In genomic region chr6:151481752-151482151, GRCh38 we compare ENCODE assay signal across 15 cellular contexts. TPM values are rescaled to one million over a fixed set of nuclear protein-coding genes. Genes with fewer than 3 reads are reported as not detected.
A peak's percentile ranks its signal among the peaks of the same experiment; 100 is the strongest.
DNase-seq lines count a peak whose midpoint lies in the region; ATAC-seq and TF ChIP-seq lines count a peak whose summit lies in the region.
"Had no signal": no experiment of that assay in that cellular context is flagged by ENCODE, and none has a peak within 500 bp of the region (broad histone marks: within the 10 kb centered on the region; RNA-seq: fewer than 3 reads in every experiment).

No MANE protein-coding gene starts in this region.

- no peak for TF ChIP-seq EP300 in esophagus muscularis mucosa (IDR thresholded peaks at IDR 0.05)

- peak overlapping the region; percentile 58 for H3K27ac Mint-ChIP-seq in activated naive CD4-positive, alpha-beta T cell treated with anti-CD3 and anti-CD28 coated beads, Interleukin-2, amount 10 ng/mL, durations not matched to agents 7 days and 5 days
- no peak overlapping the region for H3K27ac Mint-ChIP-seq in activated naive CD4-positive, alpha-beta T cell treated with anti-CD3 and anti-CD28 coated beads for 36 hours
- peak overlapping the region; percentile 59 to 85 for H3K27ac Mint-ChIP-seq in effector memory CD8-positive, alpha-beta T cell
- H3K27ac Mint-ChIP-seq: H9 had no signal

- H3K36me3 Mint-ChIP-seq in activated naive CD4-positive, alpha-beta T cell treated with anti-CD3 and anti-CD28 coated beads, Interleukin-2, amount 10 ng/mL, durations not matched to agents 7 days and 5 days = no peaks in the 10 kb centered on the region
- H3K36me3 Mint-ChIP-seq in activated naive CD4-positive, alpha-beta T cell treated with anti-CD3 and anti-CD28 coated beads for 36 hours (ENCODE audit: low read depth) = no peaks in the 10 kb centered on the region
- no peaks in the 10 kb centered on the region for H3K36me3 Mint-ChIP-seq in effector memory CD8-positive, alpha-beta T cell (ENCODE audit: insufficient read depth)

- no TSS peak for BruUV-seq in OCI-LY7 (replicated peaks; lab: Mats Ljungman, UMichigan)

- DNase-seq in activated naive CD4-positive, alpha-beta T cell treated with anti-CD3 and anti-CD28 coated beads, Interleukin-2, amount 10 ng/mL, durations not matched to agents 7 days and 5 days = no peak
- no peak for DNase-seq in activated naive CD4-positive, alpha-beta T cell treated with anti-CD3 and anti-CD28 coated beads for 36 hours
- DNase-seq in OCI-LY7 (ENCODE audit: low spot score) (peak; percentile 27), thoracic aorta (ENCODE audit: low spot score) (no peak), NCI-H1694 treated with DMSO at 0.1 percent for 48 hours (lab: John Stamatoyannopoulos, UW) (no peak), esophagus muscularis mucosa (ENCODE audit: extremely low spot score) (no peak)
- no peak for DNase-seq in effector memory CD8-positive, alpha-beta T cell
- DNase-seq in activated CD4-positive, alpha-beta T cell treated with anti-CD3 and anti-CD28 coated beads, Interleukin-2, amount 50 U/mL, for 48 hours = no peak
- DNase-seq: gastrocnemius medialis; GDM1; H9; NCI-H2227 treated with DMSO at 0.1 percent for 48 hours; stimulated activated CD4-positive, alpha-beta T cell treated with anti-CD3 and anti-CD28 coated beads, Interleukin-1b, Interleukin-23, amount 100 ng/mL, for 48 hours had no signal

- no peaks in the 10 kb centered on the region for H4K20me1 ChIP-seq in OCI-LY7 (ENCODE audit: insufficient read depth, low read length)

- no peak for TF ChIP-seq CTCF in OCI-LY7 (conservative IDR thresholded peaks at IDR 0.05; ENCODE audit: low read length)
- no peak for TF ChIP-seq CTCF in thoracic aorta (IDR thresholded peaks at IDR 0.05)
- no peak for TF ChIP-seq CTCF in esophagus muscularis mucosa (IDR thresholded peaks at IDR 0.05)

- WGBS in esophagus muscularis mucosa = 64% methylated on average over 1 of the region's 1 CpG

- no peaks in the 10 kb centered on the region for H3K79me2 ChIP-seq in OCI-LY7 (ENCODE audit: insufficient read depth, low read depth, low read length)
- H3K79me2 ChIP-seq: parathyroid adenoma had no signal

- no peak overlapping the region for H3K4me3 ChIP-seq in OCI-LY7 (ENCODE audit: low read depth, low read length, poor library complexity, severe bottlenecking)
- H3K4me3 ChIP-seq in thoracic aorta = peak overlapping the region; percentile 25
- H3K4me3 ChIP-seq in esophagus muscularis mucosa = no peak overlapping the region

- H3K9me2 ChIP-seq in OCI-LY7 (ENCODE audit: insufficient read depth, low read length) = no peaks in the 10 kb centered on the region

- H3K27me3 ChIP-seq in thoracic aorta (replicated peaks; ENCODE audit: insufficient read depth) (no peaks in the 10 kb centered on the region), esophagus muscularis mucosa (no peaks in the 10 kb centered on the region)
- H3K27me3 ChIP-seq: gastrocnemius medialis had no signal

- no peak overlapping the region for H3K27ac ChIP-seq in OCI-LY7 (ENCODE audit: low read depth, low read length, poor library complexity, severe bottlenecking)
- H3K27ac ChIP-seq in thoracic aorta = peak overlapping the region in 1 of 2 donors; percentile 2
- H3K27ac ChIP-seq in esophagus muscularis mucosa (replicated peaks in 1 of 4) = no peak overlapping the region
- H3K27ac ChIP-seq: parathyroid adenoma had no signal

- H3K9me3 ChIP-seq in OCI-LY7 (ENCODE audit: low read length) (no peaks in the 10 kb centered on the region), thoracic aorta (no peaks in the 10 kb centered on the region), esophagus muscularis mucosa (no peaks in the 10 kb centered on the region)
- H3K9me3 ChIP-seq: gastrocnemius medialis had no signal

- peaks cover 10% of the 10 kb centered on the region for H3K4me1 ChIP-seq in OCI-LY7 (ENCODE audit: insufficient read depth, low read length, poor library complexity, severe bottlenecking)
- peaks cover 8 to 12% of the 10 kb centered on the region in 2 donors for H3K4me1 ChIP-seq in thoracic aorta (ENCODE audit: control insufficient read depth in 1 of 2, low read depth in 2 of 2)
- H3K4me1 ChIP-seq in esophagus muscularis mucosa = peaks cover 0 to 4% (median 0%) of the 10 kb centered on the region in 4 donors
- H3K4me1 ChIP-seq: gastrocnemius medialis, parathyroid adenoma had no signal

- H2AFZ ChIP-seq in OCI-LY7 (ENCODE audit: low read length) = peak overlapping the region; percentile 94
- H2AFZ ChIP-seq: parathyroid adenoma had no signal

- peak; percentile 42 for ATAC-seq in effector memory CD8-positive, alpha-beta T cell (replicated peaks)
- no peak for ATAC-seq in thoracic aorta (ENCODE audit: insufficient number of reproducible peaks, low FRiP score, low read depth)
- ATAC-seq: gastrocnemius medialis had no signal

- H3K36me3 ChIP-seq in OCI-LY7 (ENCODE audit: insufficient read depth, low read length) = no peaks in the 10 kb centered on the region
- no peaks in the 10 kb centered on the region for H3K36me3 ChIP-seq in thoracic aorta
- H3K36me3 ChIP-seq in esophagus muscularis mucosa = no peaks in the 10 kb centered on the region
- H3K36me3 ChIP-seq: gastrocnemius medialis had no signal

- H3K4me2 ChIP-seq in OCI-LY7 (ENCODE audit: low read length) = peak overlapping the region; percentile 21; the same call in 1 of the 2 replicates

- H3K27me3 Mint-ChIP-seq in activated naive CD4-positive, alpha-beta T cell treated with anti-CD3 and anti-CD28 coated beads, Interleukin-2, amount 10 ng/mL, durations not matched to agents 7 days and 5 days = no peaks in the 10 kb centered on the region
- no peaks in the 10 kb centered on the region for H3K27me3 Mint-ChIP-seq in activated naive CD4-positive, alpha-beta T cell treated with anti-CD3 and anti-CD28 coated beads for 36 hours (ENCODE audit: low read depth)
- H3K27me3 Mint-ChIP-seq in effector memory CD8-positive, alpha-beta T cell = no peaks in the 10 kb centered on the region

- TF ChIP-seq POLR2A in esophagus muscularis mucosa (IDR thresholded peaks at IDR 0.05; ENCODE audit: low read depth) = no peak

- intact Hi-C loops in activated naive CD4-positive, alpha-beta T cell treated with anti-CD3 and anti-CD28 coated beads for 36 hours (cut with micrococcal nuclease) = loop anchor here (1.0 kb wide), 1 partner anchor 29 kb away; the partner anchor contains the start of gene RMND1
- intact Hi-C loops in OCI-LY7 (cut with micrococcal nuclease; ENCODE audit: unreplicated experiment) = no loop called here
- intact Hi-C loops in esophagus muscularis mucosa (cut with DNase I) = no loop called here

- H3K9me3 Mint-ChIP-seq in activated naive CD4-positive, alpha-beta T cell treated with anti-CD3 and anti-CD28 coated beads, Interleukin-2, amount 10 ng/mL, durations not matched to agents 7 days and 5 days = no peaks in the 10 kb centered on the region
- no peaks in the 10 kb centered on the region for H3K9me3 Mint-ChIP-seq in activated naive CD4-positive, alpha-beta T cell treated with anti-CD3 and anti-CD28 coated beads for 36 hours
- H3K9me3 Mint-ChIP-seq in effector memory CD8-positive, alpha-beta T cell = no peaks in the 10 kb centered on the region
- H3K9me3 Mint-ChIP-seq: H9 had no signal

- POLR2A ChIA-PET in OCI-LY7 (lab: Charles Lee) = interaction anchor here (1.0 to 1.4 kb wide), 4 partner anchors 9 to 30 kb away, joined by 3 to 4 read pairs (median 4); partner anchors contain the start of gene RMND1

- no peak overlapping the region for H3K4me3 Mint-ChIP-seq in activated naive CD4-positive, alpha-beta T cell treated with anti-CD3 and anti-CD28 coated beads, Interleukin-2, amount 10 ng/mL, durations not matched to agents 7 days and 5 days
- no peak overlapping the region for H3K4me3 Mint-ChIP-seq in activated naive CD4-positive, alpha-beta T cell treated with anti-CD3 and anti-CD28 coated beads for 36 hours
- peak overlapping the region; percentile 30 to 42 for H3K4me3 Mint-ChIP-seq in effector memory CD8-positive, alpha-beta T cell
- H3K4me3 Mint-ChIP-seq: H9 had no signal

- CTCF ChIA-PET in activated naive CD4-positive, alpha-beta T cell treated with anti-CD3 and anti-CD28 coated beads, Interleukin-2, amount 10 ng/mL, durations not matched to agents 7 days and 5 days (lab: Charles Lee) = interaction anchor here (1.0 kb wide), 1 partner anchor 13 kb away, joined by 3 read pairs; no protein-coding TSS in a partner anchor
- CTCF ChIA-PET in activated naive CD4-positive, alpha-beta T cell treated with anti-CD3 and anti-CD28 coated beads for 36 hours (lab: Charles Lee) = no interaction called here
- CTCF ChIA-PET in OCI-LY7 (lab: Charles Lee; ENCODE audit: unreplicated experiment) = no interaction called here

- H3K4me1 Mint-ChIP-seq in activated naive CD4-positive, alpha-beta T cell treated with anti-CD3 and anti-CD28 coated beads, Interleukin-2, amount 10 ng/mL, durations not matched to agents 7 days and 5 days = peaks cover 18% of the 10 kb centered on the region
- peaks cover 20% of the 10 kb centered on the region for H3K4me1 Mint-ChIP-seq in activated naive CD4-positive, alpha-beta T cell treated with anti-CD3 and anti-CD28 coated beads for 36 hours (ENCODE audit: low read depth)
- H3K4me1 Mint-ChIP-seq in effector memory CD8-positive, alpha-beta T cell (ENCODE audit: low read depth in 2 of 2) = peaks cover 8 to 10% of the 10 kb centered on the region in 2 donors

RNA-seq across cellular contexts. Expression of gene CCDC170, which starts 12.1 kb away (rescaled TPM):
- total RNA-seq in activated naive CD4-positive, alpha-beta T cell treated with anti-CD3 and anti-CD28 coated beads for 36 hours = not detected
- total RNA-seq in OCI-LY7 (2014; rRNA removed; shearing (Covaris generic)) = not detected in 2 replicates
- total RNA-seq in OCI-LY7 (2022) (not detected in 2 replicates), thoracic aorta (1 to 10 TPM in 1 of 2 donors, under 1 TPM in 1; 0.81 to 1.5 TPM), esophagus muscularis mucosa (1 to 10 TPM in 1 of 4 donors, under 1 TPM in 3; 0.32 to 1.5 (median 0.49) TPM)
- total RNA-seq: RPMI7951 had no signal

RNA-seq across cellular contexts. Expression of gene RMND1, which starts 29.8 kb away (rescaled TPM):
- total RNA-seq in activated naive CD4-positive, alpha-beta T cell treated with anti-CD3 and anti-CD28 coated beads for 36 hours = 10 to 100 TPM; 16.7 to 18.4 TPM
- 10.2 and 21.2 TPM in 2 replicates for total RNA-seq in OCI-LY7 (2014; rRNA removed; shearing (Covaris generic))
- 22.0 and 22.3 TPM in 2 replicates for total RNA-seq in OCI-LY7 (2022)
- total RNA-seq in thoracic aorta = 10 to 100 TPM; 20.7 to 21.2 TPM
- total RNA-seq in esophagus muscularis mucosa = 10 to 100 TPM in 3 of 4 donors, 1 to 10 TPM in 1; 9.9 to 18.7 (median 12.1) TPM

Comparison
In these comparisons a context has a peak if more than half of its experiments do, and no peak if none do; other contexts are left out.
1. H3K4me3 Mint-ChIP-seq: peak in effector memory CD8-positive, alpha-beta T cell (2 of 2); none in activated naive CD4-positive, alpha-beta T cell treated with anti-CD3 and anti-CD28 coated beads, Interleukin-2, amount 10 ng/mL, durations not matched to agents 7 days and 5 days (single experiment) and activated naive CD4-positive, alpha-beta T cell treated with anti-CD3 and anti-CD28 coated beads for 36 hours (single experiment).